Comparison of ENCODE assay signal across 8 cellular contexts in the genomic region with DNA sequence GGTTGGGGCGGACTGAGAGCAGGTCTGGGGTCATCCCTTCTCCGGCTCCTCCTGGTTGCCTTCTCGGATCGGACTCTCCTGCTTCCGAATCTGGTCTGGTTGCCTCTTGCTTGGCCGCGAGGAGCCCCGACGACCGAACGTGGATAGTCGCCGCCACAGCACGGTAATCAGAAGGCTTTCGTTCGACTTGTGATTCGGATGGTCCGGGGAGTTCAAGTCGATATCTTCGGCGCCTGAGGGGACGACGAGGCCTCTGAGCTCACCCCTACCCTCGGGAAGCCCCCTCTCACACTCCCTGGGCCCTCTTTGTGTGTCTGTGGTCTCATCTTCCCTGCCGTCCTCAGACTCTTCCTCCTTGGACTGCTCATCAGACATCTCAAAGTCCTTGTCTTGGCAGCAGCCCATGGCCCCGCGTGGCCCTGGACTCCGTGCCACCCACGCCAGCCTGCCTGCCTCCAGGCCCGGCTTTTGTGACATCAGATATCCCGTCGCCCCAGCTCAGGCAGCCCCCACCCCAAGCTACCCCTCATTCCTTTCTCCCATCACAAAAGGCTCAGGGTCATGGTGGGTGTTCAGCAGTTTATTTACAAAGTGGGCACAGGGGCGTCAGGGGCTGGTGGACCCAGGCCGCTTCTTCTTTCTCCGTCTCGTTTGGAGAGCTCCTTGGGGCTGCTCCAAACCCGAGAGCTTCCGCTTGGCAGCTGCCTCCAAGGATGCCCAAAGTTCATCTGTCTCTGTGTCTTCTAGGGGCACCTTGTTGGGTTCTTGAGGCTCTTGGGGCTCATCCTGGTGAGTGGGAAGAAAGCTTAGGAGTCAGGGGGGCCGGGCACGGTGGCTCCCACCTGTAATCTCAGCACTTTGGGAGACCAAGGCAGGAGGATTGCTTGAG. TPM values are rescaled to one million over a fixed set of nuclear protein-coding genes. Genes with fewer than 3 reads are reported as not detected.
DNase-seq lines count a peak whose midpoint lies in the region; ATAC-seq and TF ChIP-seq lines count a peak whose summit lies in the region.

A gene (minus strand): TSS at position 496 of the 889 bp plus-strand sequence.

- ATAC-seq in RWPE2 (ENCODE audit: low read depth): peak; percentile 31

- peak within 1 kb of the TSS; percentile 95 for H3K4me3 Mint-ChIP-seq in nephron progenitor cell

- no peaks in the 10 kb centered on the region for H3K9me3 ChIP-seq in RWPE2 (ENCODE audit: severe bottlenecking)

- H3K27me3 Mint-ChIP-seq in nephron progenitor cell (ENCODE audit: low read depth, poor library complexity): peaks cover 5% of the 10 kb centered on the region

- peaks cover 4% of the 10 kb centered on the region for H3K4me1 ChIP-seq in RWPE2 (ENCODE audit: insufficient read depth, poor library complexity, severe bottlenecking)

- peaks cover 36% of the 10 kb centered on the region for H3K4me1 Mint-ChIP-seq in nephron progenitor cell

- H3K4me3 ChIP-seq in GM06990 (replicated peaks; ENCODE audit: low read depth, low read length) (peak within 1 kb of the TSS; percentile 87), HFF-Myc (replicated peaks; ENCODE audit: low read depth, low read length) (peak within 1 kb of the TSS; percentile 76), RWPE2 (ENCODE audit: severe bottlenecking) (peak within 1 kb of the TSS; percentile 84), epithelial cell of proximal tubule (ENCODE audit: low read depth, low read length) (peak within 1 kb of the TSS; percentile 97)

- H3K27ac ChIP-seq in RWPE2 (ENCODE audit: poor library complexity, severe bottlenecking): peak within 1 kb of the TSS; percentile 50

- H3K36me3 ChIP-seq in GM06990 (ENCODE audit: control insufficient read depth, insufficient read depth, low read length): peaks cover 18% of the 10 kb centered on the region
- peaks cover 54% of the 10 kb centered on the region for H3K36me3 ChIP-seq in RWPE2 (ENCODE audit: low read depth)

- in situ Hi-C loops in KBM-7 (cut with MboI; ENCODE audit: low pct_unique_long_range_greater_than_20kb, low sequenced_read_pairs): no loop called here

- no peaks in the 10 kb centered on the region for H3K9me3 Mint-ChIP-seq in nephron progenitor cell

- peaks cover 32% of the 10 kb centered on the region for H3K36me3 Mint-ChIP-seq in nephron progenitor cell (ENCODE audit: low read depth)

- DNase-seq in GM06990 (ENCODE audit: extremely low read depth, insufficient read length) (no peak), HFF-Myc (ENCODE audit: extremely low read depth, low read depth) (no peak), RWPE2 (ENCODE audit: low spot score) (no peak), epithelial cell of proximal tubule (ENCODE audit: low read depth) (no peak), nephron progenitor cell (no peak), KBM-7 (no peak), HuH-7 (ENCODE audit: low spot score) (no peak), COR-L47 (lab: John Stamatoyannopoulos, UW) (no peak)

- H3K27me3 ChIP-seq in GM06990 (replicated peaks; ENCODE audit: control insufficient read depth, insufficient read depth, low read length): no peaks in the 10 kb centered on the region
- no peaks in the 10 kb centered on the region for H3K27me3 ChIP-seq in RWPE2 (ENCODE audit: insufficient read depth, poor library complexity, severe bottlenecking)

- TF ChIP-seq CTCF in GM06990 (IDR thresholded peaks at IDR 0.05; ENCODE audit: insufficient read depth, low read length, poor library complexity, severe bottlenecking) (no peak), HFF-Myc (IDR thresholded peaks at IDR 0.05; ENCODE audit: low read depth, low read length, missing control alignments) (no peak), RWPE2 (IDR thresholded peaks at IDR 0.05; ENCODE audit: poor library complexity, severe bottlenecking) (no peak), epithelial cell of proximal tubule (conservative IDR thresholded peaks at IDR 0.05; ENCODE audit: low read depth, low read length) (no peak), nephron progenitor cell (IDR thresholded peaks at IDR 0.05) (no peak)

- peak within 1 kb of the TSS; percentile 100 for H3K27ac Mint-ChIP-seq in nephron progenitor cell

RNA-seq across cellular contexts. Expression of the gene that starts here (rescaled TPM):
- total RNA-seq in epithelial cell of proximal tubule: not detected in 2 replicates
